Comparison of ENCODE assay signal across 20 cellular contexts in genomic region chrX:50952406-50952805, GRCh38. TPM values are rescaled to one million over a fixed set of nuclear protein-coding genes. Genes with fewer than 3 reads are reported as not detected.
DNase-seq lines count a peak whose midpoint lies in the region; ATAC-seq and TF ChIP-seq lines count a peak whose summit lies in the region.
"Had no signal": no experiment of that assay in that cellular context is flagged by ENCODE, and none has a peak within 500 bp of the region (broad histone marks: within the 10 kb centered on the region; RNA-seq: fewer than 3 reads in every experiment).

No MANE protein-coding gene starts in this region.

- H3K9me3 ChIP-seq in mammary epithelial cell (replicated peaks; ENCODE audit: insufficient read depth, low read length) (peaks cover 10% of the 10 kb centered on the region), trophoblast cell (ENCODE audit: insufficient read depth, low read depth, low read length) (no peaks in the 10 kb centered on the region)
- H3K9me3 ChIP-seq: A549 had no signal

- H3K4me3 Mint-ChIP-seq in MCF 10A (ENCODE audit: unreplicated experiment) (no peak overlapping the region), type B pancreatic cell (no peak overlapping the region)
- H3K4me3 Mint-ChIP-seq: CD4-positive, alpha-beta T cell; H9 had no signal

- H3K14ac ChIP-seq in trophoblast cell (ENCODE audit: low read length): no peak overlapping the region

- ATAC-seq in foreskin keratinocyte (peak; percentile 57), HG03025 (IDR thresholded peaks at IDR 0.05; ENCODE audit: low FRiP score, unreplicated experiment) (no peak)
- ATAC-seq: A549 had no signal

- H3K4me2 ChIP-seq in mammary epithelial cell (ENCODE audit: insufficient read depth, low read depth, low read length) (peak overlapping the region; percentile 36), trophoblast cell (ENCODE audit: low read length) (no peak overlapping the region)
- H3K4me2 ChIP-seq: A549 had no signal

- H3K79me2 ChIP-seq in mammary epithelial cell (ENCODE audit: insufficient read depth, low read length): no peaks in the 10 kb centered on the region
- no peaks in the 10 kb centered on the region for H3K79me2 ChIP-seq in trophoblast cell (ENCODE audit: control insufficient read depth, insufficient read depth, low read length, poor library complexity)

- POLR2A ChIA-PET in MCF 10A (lab: Yijun Ruan, JAX): interaction anchor here (0.6 kb wide), 1 partner anchor 29 kb away, joined by 3 read pairs; no protein-coding TSS in a partner anchor

- H3K27ac ChIP-seq in mammary epithelial cell (ENCODE audit: insufficient read depth, low read depth, low read length) (no peak overlapping the region), foreskin keratinocyte (no peak overlapping the region), trophoblast cell (ENCODE audit: low read depth, low read length) (peak overlapping the region; percentile 69)
- H3K27ac ChIP-seq: 22Rv1, A549, C4-2B had no signal

- H3K18ac ChIP-seq in trophoblast cell (ENCODE audit: low read length): no peak overlapping the region

- no peaks in the 10 kb centered on the region for H3K79me1 ChIP-seq in trophoblast cell (ENCODE audit: low read length)

- H3K4ac ChIP-seq in trophoblast cell (ENCODE audit: low read depth, low read length): no peak overlapping the region

- H4K12ac ChIP-seq in trophoblast cell (ENCODE audit: low read depth, low read length): no peak overlapping the region

- no peak overlapping the region for H4K91ac ChIP-seq in trophoblast cell (ENCODE audit: low read depth, low read length)

- no peak overlapping the region for H2BK5ac ChIP-seq in trophoblast cell (ENCODE audit: low read depth, low read length, poor library complexity)

- peaks cover 6% of the 10 kb centered on the region for H3K4me1 ChIP-seq in mammary epithelial cell (ENCODE audit: insufficient read depth, low read length)
- H3K4me1 ChIP-seq in foreskin keratinocyte: no peaks in the 10 kb centered on the region
- peaks cover 0 to 2% of the 10 kb centered on the region in 2 experiments for H3K4me1 ChIP-seq in trophoblast cell (ENCODE audit: control insufficient read depth in 1 of 2, insufficient read depth in 2 of 2, low read length in 2 of 2)
- H3K4me1 ChIP-seq: A549 had no signal

- H3K27ac Mint-ChIP-seq in MCF 10A (ENCODE audit: low read depth, unreplicated experiment) (no peak overlapping the region), type B pancreatic cell (no peak overlapping the region)
- H3K27ac Mint-ChIP-seq: CD4-positive, alpha-beta T cell; H9 had no signal

- H3K4me3 ChIP-seq in mammary epithelial cell (replicated peaks in 1 of 3; ENCODE audit: insufficient read depth in 1 of 3, low read depth in 2 of 3, low read length in 3 of 3) (no peak overlapping the region), trophoblast cell (ENCODE audit: low read depth, low read length) (no peak overlapping the region)
- H3K4me3 ChIP-seq: A549 had no signal

- H3K9me3 Mint-ChIP-seq in MCF 10A (ENCODE audit: unreplicated experiment): peaks cover 30% of the 10 kb centered on the region
- H3K9me3 Mint-ChIP-seq in type B pancreatic cell: peaks cover 11% of the 10 kb centered on the region
- H3K9me3 Mint-ChIP-seq: CD4-positive, alpha-beta T cell had no signal

- no peak overlapping the region for H3K23ac ChIP-seq in trophoblast cell (ENCODE audit: low read length)

- no peaks in the 10 kb centered on the region for H4K20me1 ChIP-seq in mammary epithelial cell (ENCODE audit: insufficient read depth, low read length)

- H2AFZ ChIP-seq in mammary epithelial cell (ENCODE audit: low read depth, low read length) (peak overlapping the region; percentile 53), trophoblast cell (ENCODE audit: insufficient read depth, low read length, poor library complexity) (no peak overlapping the region)

- CTCF ChIA-PET in mammary epithelial cell (lab: Charles Lee; ENCODE audit: low non-redundant PET) (interaction anchor here (0.5 to 0.6 kb wide), 2 partner anchors 15 to 108 kb away, joined by 4 to 5 read pairs; no protein-coding TSS in a partner anchor), MCF 10A (lab: Yijun Ruan, JAX) (interaction anchor here (0.7 to 0.9 kb wide), 3 partner anchors 22 to 51 kb away, joined by 3 to 4 read pairs (median 4); no protein-coding TSS in a partner anchor)

- H3K27me3 ChIP-seq in mammary epithelial cell (ENCODE audit: insufficient read depth, low read length): no peaks in the 10 kb centered on the region
- H3K27me3 ChIP-seq in foreskin keratinocyte: no peaks in the 10 kb centered on the region
- no peaks in the 10 kb centered on the region for H3K27me3 ChIP-seq in trophoblast cell (ENCODE audit: insufficient read depth, low read length)

- no peak overlapping the region for H2BK120ac ChIP-seq in trophoblast cell (ENCODE audit: insufficient read depth, low read length, poor library complexity)

- no peak overlapping the region for H2BK12ac ChIP-seq in trophoblast cell (ENCODE audit: low read length)

- no peak overlapping the region for H4K8ac ChIP-seq in trophoblast cell (ENCODE audit: low read depth, low read length)

- TF ChIP-seq CTCF in mammary epithelial cell (conservative IDR thresholded peaks at IDR 0.05 in 1 of 2, IDR thresholded peaks at IDR 0.05 in 1 of 2; ENCODE audit: extremely low read depth in 1 of 2, insufficient read depth in 1 of 2, low read depth in 1 of 2, low read length in 2 of 2) (no peak), MCF 10A (IDR thresholded peaks at IDR 0.05; ENCODE audit: unreplicated experiment) (no peak), foreskin keratinocyte (conservative IDR thresholded peaks at IDR 0.05) (no peak), type B pancreatic cell (conservative IDR thresholded peaks at IDR 0.05) (no peak)

- H3K9ac ChIP-seq in mammary epithelial cell (ENCODE audit: insufficient read depth, low read length) (no peak overlapping the region), trophoblast cell (ENCODE audit: low read length) (no peak overlapping the region)

- peaks cover 49% of the 10 kb centered on the region for H3K27me3 Mint-ChIP-seq in MCF 10A (ENCODE audit: insufficient read depth, unreplicated experiment)
- H3K27me3 Mint-ChIP-seq in type B pancreatic cell: no peaks in the 10 kb centered on the region

- H3K4me1 Mint-ChIP-seq in MCF 10A (ENCODE audit: insufficient read depth, unreplicated experiment) (no peaks in the 10 kb centered on the region), type B pancreatic cell (ENCODE audit: unreplicated experiment) (no peaks in the 10 kb centered on the region)
- H3K4me1 Mint-ChIP-seq: H9 had no signal

- H3K36me3 ChIP-seq in mammary epithelial cell (ENCODE audit: insufficient read depth, low read length) (no peaks in the 10 kb centered on the region), trophoblast cell (ENCODE audit: control insufficient read depth in 1 of 2, insufficient read depth in 2 of 2, low read length in 2 of 2) (no peaks in the 10 kb centered on the region)

- in situ Hi-C loops in mammary epithelial cell (cut with MboI; ENCODE audit: low sequenced_read_pairs in 2 of 2): no loop called here

- intact Hi-C loops in mammary epithelial cell (cut with micrococcal nuclease): no loop called here
- intact Hi-C loops in MCF 10A (cut with micrococcal nuclease): no loop called here

- dilution Hi-C loops in mammary epithelial cell (cut with HindIII; ENCODE audit: low sequenced_read_pairs): no loop called here

- DNase-seq in mammary epithelial cell: peak; percentile 57
- no peak for DNase-seq in MCF 10A (ENCODE audit: unreplicated experiment)
- DNase-seq in foreskin keratinocyte: peak; percentile 42 to 65
- DNase-seq in trophoblast cell: no peak
- DNase-seq in COLO829 (ENCODE audit: low spot score): no peak
- no peak for DNase-seq in type B pancreatic cell (ENCODE audit: extremely low spot score, unreplicated experiment)
- DNase-seq: AML-193; CD4-positive, alpha-beta T cell; DMS153; DMS79; GF-D8; H9 had no signal

- H3K36me3 Mint-ChIP-seq in MCF 10A (ENCODE audit: insufficient read depth, unreplicated experiment) (no peaks in the 10 kb centered on the region), type B pancreatic cell (no peaks in the 10 kb centered on the region)

- no peak overlapping the region for H2AK5ac ChIP-seq in trophoblast cell (ENCODE audit: low read length)

- BruUV-seq in mammary epithelial cell (replicated peaks; lab: Mats Ljungman, UMichigan): no TSS peak
- BruUV-seq in MCF 10A (replicated peaks; lab: Mats Ljungman, UMichigan): no TSS peak

- 11% methylated on average over 1 of the region's 1 CpG for WGBS in mammary epithelial cell (ENCODE audit: low coverage, missing lambda C conversion rate)
- WGBS in trophoblast cell (ENCODE audit: extremely low coverage, insufficient coverage, insufficient read length): no CpG with 5 or more reads among the region's 1 CpG

RNA-seq across cellular contexts. Expression of gene BMP15, which starts 41.9 kb away (rescaled TPM):
- total RNA-seq in mammary epithelial cell (not detected), MCF 10A (2022) (not detected in 2 replicates), foreskin keratinocyte (not detected in 2 replicates), type B pancreatic cell (ENCODE audit: low replicate concordance) (not detected in 2 replicates)
- polyA plus RNA-seq in mammary epithelial cell (not detected), foreskin keratinocyte (not detected in 2 replicates)
- polyA minus RNA-seq in mammary epithelial cell: not detected
- polyA plus RNA-seq in trophoblast cell (2013): 0.08 TPM in 1 of 2 replicates, not detected in the other
- total RNA-seq: CD4-positive, alpha-beta T cell; Daoy; H1; H9; HT-29 had no signal
- polyA plus RNA-seq: A549, BJ, H1 had no signal

Comparison
In these comparisons a context has a peak if more than half of its experiments do, and no peak if none do; other contexts are left out.
1. DNase-seq: peak in mammary epithelial cell (single experiment) and foreskin keratinocyte (2 of 2); none in MCF 10A (single experiment), trophoblast cell (0 of 2), COLO829 (single experiment) and type B pancreatic cell (single experiment).